17 cellular contexts compared by ENCODE assay signal in the genomic region with DNA sequence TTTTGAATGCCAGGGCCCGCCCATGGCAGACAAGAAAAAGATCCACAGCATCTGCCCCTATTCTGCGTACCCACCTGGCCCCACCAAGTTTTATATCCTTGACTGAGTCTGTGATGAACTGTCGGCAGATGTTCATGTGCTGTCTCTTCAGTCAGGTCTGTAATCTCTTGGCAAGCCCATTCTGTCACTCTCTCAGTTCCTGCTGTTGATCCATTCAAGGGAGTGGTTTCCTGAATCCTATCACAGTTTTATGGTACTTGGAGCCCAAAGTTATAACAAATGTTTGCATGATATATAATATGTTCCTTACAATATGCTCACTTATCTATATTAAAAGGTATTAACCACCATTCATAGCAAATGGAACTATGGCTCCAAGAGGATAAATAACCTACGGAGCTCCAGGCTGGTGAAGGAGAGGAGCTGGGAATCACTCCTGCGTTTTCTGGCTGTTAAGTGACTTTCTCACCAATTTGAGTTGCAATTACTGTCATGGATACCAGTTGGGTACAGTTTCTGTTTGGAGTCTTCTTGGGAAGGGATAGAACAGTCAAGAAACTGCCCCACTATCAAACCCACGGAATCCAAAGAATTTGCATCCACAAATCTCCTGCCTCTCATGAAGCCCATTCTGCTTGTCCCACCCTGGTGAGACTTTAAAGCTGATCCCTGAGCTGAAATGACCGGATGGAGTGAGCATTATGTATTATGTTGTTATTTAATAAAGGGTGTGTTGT.
"Had no signal": no experiment of that assay in that cellular context is flagged by ENCODE, and none has a peak within 500 bp of the region (broad histone marks: within the 10 kb centered on the region; RNA-seq: fewer than 3 reads in every experiment).

No MANE protein-coding gene starts in this region.

- H3K9me3 ChIP-seq: ascending aorta, gastrocnemius medialis, suprapubic skin, transverse colon, uterus had no signal

- ATAC-seq: activated CD4-positive, alpha-beta T cell treated with anti-CD3 and anti-CD28 coated beads for 36 hours; esophagus mucosa; gastrocnemius medialis; T-helper 17 cell; WTC11 had no signal

- FAIRE-seq: bronchial epithelial cell, TTC549 had no signal

- H3K27ac ChIP-seq: ascending aorta, gastrocnemius medialis, neural progenitor cell, suprapubic skin, transverse colon, uterus had no signal

- H3K4me3 ChIP-seq: ascending aorta, gastrocnemius medialis, neural progenitor cell, suprapubic skin, transverse colon, uterus had no signal

- H3K27me3 ChIP-seq: ascending aorta, gastrocnemius medialis, neural progenitor cell, suprapubic skin, transverse colon, uterus had no signal

- H3K4me1 ChIP-seq: ascending aorta, uterus had no signal

- H3K36me3 ChIP-seq: ascending aorta, gastrocnemius medialis, neural progenitor cell, suprapubic skin, transverse colon, uterus had no signal

- DNase-seq: activated CD4-positive, alpha-beta T cell treated with anti-CD3 and anti-CD28 coated beads for 36 hours; activated CD4-positive, alpha-beta T cell treated with anti-CD3 and anti-CD28 coated beads, Interleukin-2, amount 50 U/mL, for 48 hours; activated gamma-delta T cell; effector CD4-positive, alpha-beta T cell; gastrocnemius medialis; head of caudate nucleus; naive B cell; T-helper 17 cell; transverse colon; uterus had no signal
